10 cellular contexts compared by ENCODE assay signal in genomic region chr16:78925071-78925714, GRCh38.
A peak's percentile ranks its signal among the peaks of the same experiment; 100 is the strongest.
DNase-seq lines count a peak whose midpoint lies in the region; ATAC-seq and TF ChIP-seq lines count a peak whose summit lies in the region.
"Had no signal": no experiment of that assay in that cellular context is flagged by ENCODE, and none has a peak within 500 bp of the region (broad histone marks: within the 10 kb centered on the region; RNA-seq: fewer than 3 reads in every experiment).

No MANE protein-coding gene starts in this region.

- no peak overlapping the region for H3K4me3 ChIP-seq in PC-3 (ENCODE audit: low read length)
- H3K4me3 ChIP-seq in endodermal cell (ENCODE audit: low read length), result no peak overlapping the region

- H3K4me1 Mint-ChIP-seq in endodermal cell (no peaks in the 10 kb centered on the region), osteocyte (ENCODE audit: unreplicated experiment) (no peaks in the 10 kb centered on the region)

- no peak overlapping the region for H2AFZ ChIP-seq in PC-3 (ENCODE audit: low read length)

- no peak overlapping the region for H3K27ac ChIP-seq in PC-3 (ENCODE audit: low read length)
- H3K27ac ChIP-seq in endodermal cell (ENCODE audit: low read depth, low read length), result no peak overlapping the region

- POLR2A ChIA-PET in PC-3 (lab: Charles Lee; ENCODE audit: unreplicated experiment), result no interaction called here

- H3K36me3 Mint-ChIP-seq in endodermal cell (ENCODE audit: low read depth) (peaks cover 18% of the 10 kb centered on the region), osteocyte (ENCODE audit: unreplicated experiment) (no peaks in the 10 kb centered on the region)

- H3K9me3 Mint-ChIP-seq in endodermal cell (peaks cover 39% of the 10 kb centered on the region), osteocyte (ENCODE audit: unreplicated experiment) (peaks cover 24% of the 10 kb centered on the region)

- no peaks in the 10 kb centered on the region for H3K36me3 ChIP-seq in PC-3 (ENCODE audit: low read depth, low read length)
- no peaks in the 10 kb centered on the region for H3K36me3 ChIP-seq in endodermal cell (ENCODE audit: control insufficient read depth, insufficient read depth, low read length)

- H3K27ac Mint-ChIP-seq in endodermal cell (no peak overlapping the region), osteocyte (ENCODE audit: unreplicated experiment) (no peak overlapping the region)
- H3K27ac Mint-ChIP-seq: CD8-positive, alpha-beta T cell; T-cell had no signal

- no peaks in the 10 kb centered on the region for H3F3A ChIP-seq in PC-3 (ENCODE audit: low read length, unreplicated experiment)

- H3K4me1 ChIP-seq in PC-3 (ENCODE audit: insufficient read depth, low read length) (no peaks in the 10 kb centered on the region), endodermal cell (ENCODE audit: control insufficient read depth, insufficient read depth, low read length) (no peaks in the 10 kb centered on the region)

- no peaks in the 10 kb centered on the region for H3K9me3 ChIP-seq in PC-3 (ENCODE audit: low read length)
- H3K9me3 ChIP-seq in endodermal cell (ENCODE audit: control insufficient read depth, low read length), result peaks cover 40% of the 10 kb centered on the region

- no peaks in the 10 kb centered on the region for H3K9me2 ChIP-seq in PC-3 (replicated peaks; ENCODE audit: low read length)

- H4K20me1 ChIP-seq in PC-3 (ENCODE audit: low read length), result no peaks in the 10 kb centered on the region

- intact Hi-C loops in PC-3 (cut with micrococcal nuclease), result no loop called here

- no peaks in the 10 kb centered on the region for H3K27me3 Mint-ChIP-seq in endodermal cell (ENCODE audit: insufficient read depth)
- no peaks in the 10 kb centered on the region for H3K27me3 Mint-ChIP-seq in osteocyte (ENCODE audit: unreplicated experiment)
- H3K27me3 Mint-ChIP-seq: T-cell had no signal

- TF ChIP-seq CTCF in PC-3 (conservative IDR thresholded peaks at IDR 0.05; ENCODE audit: low read depth, low read length), result peak; percentile 41; the same call in 1 of the 2 replicates
- peak; percentile 80 for TF ChIP-seq CTCF in endodermal cell (conservative IDR thresholded peaks at IDR 0.05)
- TF ChIP-seq CTCF in osteocyte (IDR thresholded peaks at IDR 0.05), result peak; percentile 32

- no TSS peak for BruUV-seq in PC-3 (replicated peaks; lab: Mats Ljungman, UMichigan)

- H3K4me3 Mint-ChIP-seq in endodermal cell (no peak overlapping the region), osteocyte (ENCODE audit: unreplicated experiment) (no peak overlapping the region)
- H3K4me3 Mint-ChIP-seq: CD8-positive, alpha-beta T cell; T-cell had no signal

- 57 to 69% methylated on average over 5 to 8 of the region's 8 CpGs for WGBS in endodermal cell (ENCODE audit: insufficient coverage in 1 of 2, insufficient read length in 1 of 2), 2 experiments

- peak; percentile 23 to 30 for DNase-seq in activated CD4-positive, alpha-beta T cell treated with anti-CD3 and anti-CD28 coated beads for 24 hours (ENCODE audit: low read depth in 2 of 2)
- DNase-seq in activated CD4-positive, alpha-beta T cell treated with anti-CD3 and anti-CD28 coated beads for 1 hour, result no peak
- DNase-seq in PC-3 (no peak), endodermal cell (peak; percentile 74), osteocyte (ENCODE audit: extremely low spot score, unreplicated experiment) (no peak), KG1 (lab: John Stamatoyannopoulos, UW) (no peak)

- no peaks in the 10 kb centered on the region for H3K79me2 ChIP-seq in PC-3 (ENCODE audit: low read length)

- no peak overlapping the region for H3K4me2 ChIP-seq in PC-3 (ENCODE audit: low read length)

- H3K9ac ChIP-seq in PC-3 (ENCODE audit: low read length) (no peak overlapping the region), endodermal cell (ENCODE audit: extremely low read depth, low read length, poor library complexity, severe bottlenecking) (no peak overlapping the region)

- H3K27me3 ChIP-seq in PC-3 (ENCODE audit: low read length), result no peaks in the 10 kb centered on the region
- H3K27me3 ChIP-seq in endodermal cell (ENCODE audit: control insufficient read depth, insufficient read depth, low read length, poor library complexity, severe bottlenecking), result no peaks in the 10 kb centered on the region

- ATAC-seq in PC-3 (no peak), HG03442 (IDR thresholded peaks at IDR 0.05; ENCODE audit: unreplicated experiment) (no peak), HG03521 (IDR thresholded peaks at IDR 0.05; ENCODE audit: unreplicated experiment) (no peak)
- ATAC-seq: CD8-positive, alpha-beta T cell had no signal

- CTCF ChIA-PET in PC-3 (lab: Charles Lee), result no interaction called here

Comparison
In these comparisons a context has a peak if more than half of its experiments do, and no peak if none do; other contexts are left out.
1. DNase-seq: peak in activated CD4-positive, alpha-beta T cell treated with anti-CD3 and anti-CD28 coated beads for 24 hours (2 of 2) and endodermal cell (single experiment); none in activated CD4-positive, alpha-beta T cell treated with anti-CD3 and anti-CD28 coated beads for 1 hour (single experiment), PC-3 (single experiment), osteocyte (single experiment) and KG1 (single experiment).
2. Peak in every context shown above with its lines, with median percentiles within 50 percentile points of each other: CTCF ChIP-seq.